In genomic region chr19:21638776-21639175, GRCh38 we compare ENCODE assay signal across 22 cellular contexts.
"Had no signal": no experiment of that assay in that cellular context is flagged by ENCODE, and none has a peak within 500 bp of the region (broad histone marks: within the 10 kb centered on the region; RNA-seq: fewer than 3 reads in every experiment).

No MANE protein-coding gene starts in this region.

- H3K9me3 ChIP-seq: MG63, SJCRH30 had no signal

- H3K4me1 ChIP-seq: SJCRH30 had no signal

- H3K36me3 ChIP-seq: MG63, SJCRH30 had no signal

- ATAC-seq: Panc1, PC-3, Right ventricle myocardium inferior, SK-N-SH treated with all-trans-retinoic acid at 6 μM for 48 hours had no signal

- H3K4me3 ChIP-seq: MG63, SJCRH30 had no signal

- H3K27ac ChIP-seq: SJCRH30 had no signal

- H3K27me3 ChIP-seq: MG63, SJCRH30 had no signal

- DNase-seq: Karpas-422, KG1, MG63, NCI-H1092, NCI-H1105 treated with DMSO at 0.1 percent for 48 hours, NCI-H1417 treated with DMSO at 0.1 percent for 48 hours, NCI-H146, NCI-H1694 treated with DMSO at 0.1 percent for 48 hours, NCI-H1930, NCI-H2081, NCI-H2107, NCI-H345, NCI-H446 treated with DMSO at 0.1 percent for 48 hours, NCI-H510A treated with DMSO at 0.1 percent for 48 hours, NCI-H526, PC-3, SHP77 treated with DMSO at 0.1 percent for 48 hours, SJCRH30, T-helper 1 cell had no signal
